Comparison of ENCODE assay signal across 8 cellular contexts in genomic region chr19:50476224-50476942, GRCh38. TPM values are rescaled to one million over a fixed set of nuclear protein-coding genes. Genes with fewer than 3 reads are reported as not detected.
DNase-seq lines count a peak whose midpoint lies in the region; ATAC-seq, FAIRE-seq and TF ChIP-seq lines count a peak whose summit lies in the region.

TSS of gene EMC10 (plus strand) at chr19:50476507. CDS start at chr19:50476545, 38 bp downstream.
TSS of gene GARIN5A (minus strand) at chr19:50476848. CDS start at chr19:50476388, 460 bp downstream.

- peaks cover 23% of the 10 kb centered on the region for H3K4me1 Mint-ChIP-seq in activated T-cell treated with anti-CD3 and anti-CD28 coated beads, Interleukin-2, amount 50 U/mL, for 24 hours (ENCODE audit: low read depth)

- H3K9me3 ChIP-seq in OCI-LY1 (ENCODE audit: low read length) (peaks cover 5% of the 10 kb centered on the region), muscle layer of duodenum (ENCODE audit: control insufficient read depth in 1 of 2, low read length in 2 of 2) (no peaks in the 10 kb centered on the region)

- H3K27ac ChIP-seq in OCI-LY1 (ENCODE audit: low read depth, low read length, poor library complexity, severe bottlenecking) (peak within 1 kb of the TSS; percentile 70), muscle layer of duodenum (ENCODE audit: low read length) (peak within 1 kb of the TSS; percentile 60)

- peak within 1 kb of the TSS; percentile 98 for H3K4me3 Mint-ChIP-seq in activated T-cell treated with anti-CD3 and anti-CD28 coated beads, Interleukin-2, amount 50 U/mL, for 24 hours

- ATAC-seq in GM21360 (IDR thresholded peaks at IDR 0.05; ENCODE audit: unreplicated experiment) (peak; percentile 62), esophagus mucosa (peak; percentile 97)

- H4K20me1 ChIP-seq in OCI-LY1 (ENCODE audit: insufficient read depth, low read length) = no peaks in the 10 kb centered on the region

- no peak within 1 kb of the TSS for H2AFZ ChIP-seq in OCI-LY1 (ENCODE audit: low read length)

- no peaks in the 10 kb centered on the region for H3K9me2 ChIP-seq in OCI-LY1 (ENCODE audit: low read depth, low read length)

- H3K36me3 ChIP-seq in OCI-LY1 (ENCODE audit: insufficient read depth, low read length) = peaks cover 39% of the 10 kb centered on the region
- H3K36me3 ChIP-seq in muscle layer of duodenum (ENCODE audit: control insufficient read depth in 1 of 2, insufficient read depth in 2 of 2, low read length in 2 of 2) = peaks cover 0 to 26% of the 10 kb centered on the region in 2 donors

- FAIRE-seq in HTR-8/SVneo (lab: Jason Lieb, UNC) = peak; percentile 28

- no peaks in the 10 kb centered on the region for H3K27me3 Mint-ChIP-seq in activated T-cell treated with anti-CD3 and anti-CD28 coated beads, Interleukin-2, amount 50 U/mL, for 24 hours

- DNase-seq in COLO668 (lab: John Stamatoyannopoulos, UW; ENCODE audit: unreplicated experiment) (peak; percentile 97), HTR-8/SVneo (ENCODE audit: insufficient read length, low spot score) (peak; percentile 98)
- DNase-seq in activated T-cell treated with anti-CD3 and anti-CD28 coated beads, Interleukin-2, amount 50 U/mL, for 24 hours = peak; percentile 96
- peak; percentile 80 to 82 for DNase-seq in stimulated activated CD8-positive, alpha-beta memory T cell treated with anti-CD3 and anti-CD28 coated beads, Interleukin-7, amount 100 ng/mL, for 1 hour (ENCODE audit: low read depth in 2 of 2)

- no peaks in the 10 kb centered on the region for H3K79me2 ChIP-seq in OCI-LY1 (ENCODE audit: insufficient read depth, low read length)

- H3K27ac Mint-ChIP-seq in activated T-cell treated with anti-CD3 and anti-CD28 coated beads, Interleukin-2, amount 50 U/mL, for 24 hours = peak within 1 kb of the TSS; percentile 96

- H3K9me3 Mint-ChIP-seq in activated T-cell treated with anti-CD3 and anti-CD28 coated beads, Interleukin-2, amount 50 U/mL, for 24 hours = no peaks in the 10 kb centered on the region

- H3K4me3 ChIP-seq in OCI-LY1 (ENCODE audit: low read depth, low read length, poor library complexity, severe bottlenecking) (peak within 1 kb of the TSS; percentile 92), muscle layer of duodenum (ENCODE audit: low read depth in 1 of 2, low read length in 2 of 2) (peak within 1 kb of the TSS; percentile 85 to 88)

- H3K36me3 Mint-ChIP-seq in activated T-cell treated with anti-CD3 and anti-CD28 coated beads, Interleukin-2, amount 50 U/mL, for 24 hours (ENCODE audit: low read depth) = peaks cover 39% of the 10 kb centered on the region

- H3K27me3 ChIP-seq in OCI-LY1 (ENCODE audit: insufficient read depth, low read length) (no peaks in the 10 kb centered on the region), muscle layer of duodenum (ENCODE audit: low read depth, low read length) (no peaks in the 10 kb centered on the region)

- peak within 1 kb of the TSS; percentile 95 for H3K9ac ChIP-seq in OCI-LY1 (ENCODE audit: low read length)

- TF ChIP-seq CTCF in OCI-LY1 (IDR thresholded peaks at IDR 0.05; ENCODE audit: low read length) = no peak

- H3K4me2 ChIP-seq in OCI-LY1 (ENCODE audit: low read length) = peak within 1 kb of the TSS; percentile 71

- H3F3A ChIP-seq in OCI-LY1 (ENCODE audit: insufficient read depth, low read length) = no peaks in the 10 kb centered on the region

- peaks cover 11% of the 10 kb centered on the region for H3K4me1 ChIP-seq in OCI-LY1 (ENCODE audit: insufficient read depth, low read length, severe bottlenecking)
- peaks cover 4 to 13% of the 10 kb centered on the region in 2 donors for H3K4me1 ChIP-seq in muscle layer of duodenum (ENCODE audit: control insufficient read depth in 1 of 2, insufficient read depth in 2 of 2, low read length in 2 of 2)

RNA-seq across cellular contexts. Expression of gene EMC10, which starts in this region (rescaled TPM):
- 53.8 TPM for total RNA-seq in esophagus mucosa

RNA-seq across cellular contexts. Expression of gene GARIN5A, which starts in this region (rescaled TPM):
- 1.1 TPM for total RNA-seq in esophagus mucosa

Comparison
In these comparisons a context has a peak if more than half of its experiments do, and no peak if none do; other contexts are left out.
1. Peak in every context shown above with its lines: DNase-seq, ATAC-seq, H3K4me3 ChIP-seq and H3K27ac ChIP-seq.